Comparison of ENCODE assay signal across 17 cellular contexts in the genomic region with DNA sequence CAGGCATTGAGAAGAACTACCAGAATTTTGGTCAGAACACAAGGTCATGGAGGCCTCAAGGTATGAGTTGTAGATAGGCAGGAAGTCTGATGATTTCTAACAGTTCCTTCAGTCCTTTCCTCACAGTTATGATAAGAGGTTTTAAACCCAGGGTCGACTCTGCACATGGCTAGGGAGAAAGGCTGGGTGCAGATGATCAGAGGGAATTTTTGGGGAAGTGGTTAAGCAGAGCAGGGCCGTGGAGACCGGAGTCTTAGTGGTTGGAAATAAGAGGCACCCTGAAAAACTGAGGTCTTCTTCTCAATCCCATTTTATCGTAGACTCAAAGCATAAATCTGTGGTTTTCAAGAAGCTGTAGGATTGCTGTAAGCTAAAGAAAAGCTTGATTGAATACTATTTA.
DNase-seq lines count a peak whose midpoint lies in the region; ATAC-seq, FAIRE-seq and TF ChIP-seq lines count a peak whose summit lies in the region.
"Had no signal": no experiment of that assay in that cellular context is flagged by ENCODE, and none has a peak within 500 bp of the region (broad histone marks: within the 10 kb centered on the region; RNA-seq: fewer than 3 reads in every experiment).

No MANE protein-coding gene starts in this region.

- no peak overlapping the region for H3K27ac ChIP-seq in GM12878 (ENCODE audit: control insufficient read depth, insufficient read depth)
- H3K27ac ChIP-seq: HL-60 had no signal

- TF ChIP-seq CTCF in GM12878 (IDR thresholded peaks at IDR 0.05 in 2 of 3, conservative IDR thresholded peaks at IDR 0.05 in 1 of 3; ENCODE audit: control insufficient read depth in 2 of 3, extremely low read depth in 1 of 3, insufficient read depth in 1 of 3, low read depth in 3 of 3, low read length in 3 of 3) = no peak

- no peaks in the 10 kb centered on the region for H3K4me1 Mint-ChIP-seq in stimulated activated naive CD8-positive, alpha-beta T cell treated with anti-CD3 and anti-CD28 coated beads, Interleukin-15, amount 100 ng/mL, for 72 hours
- H3K4me1 Mint-ChIP-seq: CD4-positive, alpha-beta memory T cell had no signal

- H3K9me3 Mint-ChIP-seq in stimulated activated naive CD8-positive, alpha-beta T cell treated with anti-CD3 and anti-CD28 coated beads, Interleukin-15, amount 100 ng/mL, for 72 hours = no peaks in the 10 kb centered on the region

- H3K4me3 ChIP-seq in GM12878 = no peak overlapping the region

- TF ChIP-seq POLR2A in GM12878 (IDR thresholded peaks at IDR 0.05; ENCODE audit: low read depth, low read length) = no peak

- POLR2A ChIA-PET in GM12878 (lab: Charles Lee) = no interaction called here
- POLR2A ChIA-PET in HEK293T (lab: Yijun Ruan, JAX) = no interaction called here

- BruUV-seq in GM12878 (replicated peaks; lab: Mats Ljungman, UMichigan) = no TSS peak

- peaks cover 9% of the 10 kb centered on the region for H3K27me3 Mint-ChIP-seq in stimulated activated naive CD8-positive, alpha-beta T cell treated with anti-CD3 and anti-CD28 coated beads, Interleukin-15, amount 100 ng/mL, for 72 hours

- CTCF ChIA-PET in GM12878 (lab: Yijun Ruan, JAX) = interaction anchor here (0.6 kb wide), 1 partner anchor 166 kb away, joined by 3 read pairs; no protein-coding TSS in a partner anchor
- CTCF ChIA-PET in HEK293T (lab: Yijun Ruan, JAX) = no interaction called here

- ATAC-seq in stimulated activated naive CD8-positive, alpha-beta T cell treated with anti-CD3 and anti-CD28 coated beads, Interleukin-15, amount 100 ng/mL, for 72 hours = peak; percentile 37
- no peak for ATAC-seq in stimulated activated naive CD8-positive, alpha-beta T cell treated with anti-CD3 and anti-CD28 coated beads, Interleukin-15, Interleukin-2, amounts not matched to agents 100 U/mL and 50 U/mL, for 24 hours
- ATAC-seq in GM12878 (no peak), GM21723 (IDR thresholded peaks at IDR 0.05; ENCODE audit: unreplicated experiment) (no peak)
- ATAC-seq: Panc1 had no signal

- TF ChIP-seq RAD21 in GM12878 (IDR thresholded peaks at IDR 0.05; ENCODE audit: insufficient read depth, low read depth, low read length) = no peak

- H3K36me3 ChIP-seq in GM12878 (ENCODE audit: control insufficient read depth in 2 of 2, insufficient read depth in 2 of 2, low read length in 1 of 2) = no peaks in the 10 kb centered on the region

- TF ChIP-seq EP300 in GM12878 (IDR thresholded peaks at IDR 0.05; ENCODE audit: borderline replicate concordance in 1 of 2, control insufficient read depth in 1 of 2, low read depth in 2 of 2, low read length in 2 of 2) = no peak

- FAIRE-seq in GM12878 (lab: Jason Lieb, UNC) = no peak
- FAIRE-seq: A204.1 had no signal

- intact Hi-C loops in GM12878 (cut with micrococcal nuclease; ENCODE audit: unreplicated experiment) = loop anchor here (10.0 kb wide), 1 partner anchor 596 kb away; no protein-coding TSS in a partner anchor

- RAD21 ChIA-PET in GM12878 (lab: Charles Lee; ENCODE audit: unreplicated experiment) = interaction anchor here (1.2 kb wide), 1 partner anchor 76 kb away, joined by 3 read pairs; no protein-coding TSS in a partner anchor

- no peak for DNase-seq in stimulated activated naive CD8-positive, alpha-beta T cell treated with anti-CD3 and anti-CD28 coated beads, Interleukin-15, amount 100 ng/mL, for 72 hours
- no peak for DNase-seq in stimulated activated naive CD8-positive, alpha-beta T cell treated with anti-CD3 and anti-CD28 coated beads, Interleukin-15, Interleukin-2, amounts not matched to agents 100 U/mL and 50 U/mL, for 24 hours
- DNase-seq in OCI-M2 (lab: John Stamatoyannopoulos, UW; ENCODE audit: unreplicated experiment) = peak; percentile 2
- no peak for DNase-seq in GM12878 (ENCODE audit: low read depth, low spot score)
- DNase-seq in NCI-H1436 (lab: John Stamatoyannopoulos, UW) = no peak
- DNase-seq in HEK293T (ENCODE audit: extremely low spot score) = no peak
- DNase-seq in T-helper 9 cell = no peak
- DNase-seq: Calu3; CD4-positive, alpha-beta memory T cell; H7; NCI-H1417 treated with DMSO at 0.1 percent for 48 hours; NCI-H2029; NCI-H526 had no signal

- H3K4me3 Mint-ChIP-seq in stimulated activated naive CD8-positive, alpha-beta T cell treated with anti-CD3 and anti-CD28 coated beads, Interleukin-15, amount 100 ng/mL, for 72 hours = no peak overlapping the region
- H3K4me3 Mint-ChIP-seq: CD4-positive, alpha-beta memory T cell had no signal

- H3K9ac ChIP-seq in GM12878 (ENCODE audit: control insufficient read depth, insufficient read depth, low read length) = no peak overlapping the region

- H3K4me2 ChIP-seq in GM12878 (ENCODE audit: control insufficient read depth, insufficient read depth) = no peak overlapping the region

- no peaks in the 10 kb centered on the region; the same call in 2 of the 3 replicates for H3K9me3 ChIP-seq in GM12878 (replicated peaks; ENCODE audit: control insufficient read depth, insufficient read depth, low read length)

- WGBS in GM12878 (ENCODE audit: insufficient coverage, insufficient replicate concordance, low lambda C conversion rate, missing lambda C conversion rate) = 37% methylated on average over 4 of the region's 4 CpGs

- peak overlapping the region in 1 of 2 donors; percentile 82 for H3K27ac Mint-ChIP-seq in stimulated activated naive CD8-positive, alpha-beta T cell treated with anti-CD3 and anti-CD28 coated beads, Interleukin-15, amount 100 ng/mL, for 72 hours
- H3K27ac Mint-ChIP-seq: CD4-positive, alpha-beta memory T cell had no signal

- in situ Hi-C loops in GM12878 (cut with MboI) = no loop called here

- no peaks in the 10 kb centered on the region for H3K27me3 ChIP-seq in GM12878 (replicated peaks in 1 of 2; ENCODE audit: control insufficient read depth in 2 of 2, insufficient read depth in 2 of 2, low read length in 1 of 2)

- H3K79me2 ChIP-seq in GM12878 (ENCODE audit: control insufficient read depth, insufficient read depth, low read length) = no peaks in the 10 kb centered on the region

- no peaks in the 10 kb centered on the region for H3K4me1 ChIP-seq in GM12878 (ENCODE audit: control insufficient read depth, insufficient read depth, low read length)

- H2AFZ ChIP-seq in GM12878 (ENCODE audit: control insufficient read depth, low read depth, low read length) = peak overlapping the region; percentile 23; the same call in 1 of the 2 replicates

- SMC1A ChIA-PET in GM12878 (lab: Charles Lee; ENCODE audit: uncharacterized antibody, unreplicated experiment) = no interaction called here

- H4K20me1 ChIP-seq in GM12878 (ENCODE audit: control insufficient read depth, insufficient read depth) = no peaks in the 10 kb centered on the region

TF ChIP-seq in GM12878, 131 proteins besides CTCF, POLR2A, EP300 and RAD21 (continues in another document):
- TF ChIP-seq KLF5 (IDR thresholded peaks at IDR 0.05; ENCODE audit: partially characterized antibody) (no peak), SIN3A (IDR thresholded peaks at IDR 0.05; ENCODE audit: low read depth, low read length) (no peak), HDAC2 (IDR thresholded peaks at IDR 0.05) (no peak), ZNF217 (IDR thresholded peaks at IDR 0.05) (no peak), ASH2L (IDR thresholded peaks at IDR 0.05; ENCODE audit: borderline replicate concordance, low read depth) (no peak), RCOR1 (conservative IDR thresholded peaks at IDR 0.05; ENCODE audit: low read depth, low read length) (no peak), FOS (IDR thresholded peaks at IDR 0.05; ENCODE audit: borderline replicate concordance, extremely low read depth, insufficient read length) (no peak)
- TF ChIP-seq, protein P1, sequence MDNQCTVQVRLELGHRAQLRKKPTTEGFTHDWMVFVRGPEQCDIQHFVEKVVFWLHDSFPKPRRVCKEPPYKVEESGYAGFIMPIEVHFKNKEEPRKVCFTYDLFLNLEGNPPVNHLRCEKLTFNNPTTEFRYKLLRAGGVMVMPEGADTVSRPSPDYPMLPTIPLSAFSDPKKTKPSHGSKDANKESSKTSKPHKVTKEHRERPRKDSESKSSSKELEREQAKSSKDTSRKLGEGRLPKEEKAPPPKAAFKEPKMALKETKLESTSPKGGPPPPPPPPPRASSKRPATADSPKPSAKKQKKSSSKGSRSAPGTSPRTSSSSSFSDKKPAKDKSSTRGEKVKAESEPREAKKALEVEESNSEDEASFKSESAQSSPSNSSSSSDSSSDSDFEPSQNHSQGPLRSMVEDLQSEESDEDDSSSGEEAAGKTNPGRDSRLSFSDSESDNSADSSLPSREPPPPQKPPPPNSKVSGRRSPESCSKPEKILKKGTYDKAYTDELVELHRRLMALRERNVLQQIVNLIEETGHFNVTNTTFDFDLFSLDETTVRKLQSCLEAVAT (IDR thresholded peaks at IDR 0.05) = no peak

TF ChIP-seq in HEK293T, 16 proteins besides CTCF, POLR2A, EP300 and RAD21:
- TF ChIP-seq, protein P2, sequence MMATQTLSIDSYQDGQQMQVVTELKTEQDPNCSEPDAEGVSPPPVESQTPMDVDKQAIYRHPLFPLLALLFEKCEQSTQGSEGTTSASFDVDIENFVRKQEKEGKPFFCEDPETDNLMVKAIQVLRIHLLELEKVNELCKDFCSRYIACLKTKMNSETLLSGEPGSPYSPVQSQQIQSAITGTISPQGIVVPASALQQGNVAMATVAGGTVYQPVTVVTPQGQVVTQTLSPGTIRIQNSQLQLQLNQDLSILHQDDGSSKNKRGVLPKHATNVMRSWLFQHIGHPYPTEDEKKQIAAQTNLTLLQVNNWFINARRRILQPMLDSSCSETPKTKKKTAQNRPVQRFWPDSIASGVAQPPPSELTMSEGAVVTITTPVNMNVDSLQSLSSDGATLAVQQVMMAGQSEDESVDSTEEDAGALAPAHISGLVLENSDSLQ (IDR thresholded peaks at IDR 0.05) = no peak
- TF ChIP-seq L3MBTL2 (conservative IDR thresholded peaks at IDR 0.05) (no peak), FOXM1 (IDR thresholded peaks at IDR 0.05; ENCODE audit: borderline replicate concordance) (no peak), ZNF384 (IDR thresholded peaks at IDR 0.05) (no peak), CTBP1 (IDR thresholded peaks at IDR 0.05; ENCODE audit: borderline replicate concordance) (no peak), SUZ12 (IDR thresholded peaks at IDR 0.05) (no peak), TARDBP (IDR thresholded peaks at IDR 0.05) (no peak), HDGF (IDR thresholded peaks at IDR 0.05; ENCODE audit: borderline replicate concordance) (no peak), FOXA1 (IDR thresholded peaks at IDR 0.05) (no peak), FOXK2 (IDR thresholded peaks at IDR 0.05) (no peak)
